Comparison of ENCODE assay signal across 8 cellular contexts in genomic region chr1:234893725-234894630, GRCh38.
DNase-seq lines count a peak whose midpoint lies in the region; ATAC-seq, FAIRE-seq and TF ChIP-seq lines count a peak whose summit lies in the region.

No MANE protein-coding gene starts in this region.

- no peaks in the 10 kb centered on the region for H3K27me3 ChIP-seq in hepatocyte

- FAIRE-seq in D721Med (lab: Jason Lieb, UNC), result no peak

- no peak overlapping the region for H3K27ac ChIP-seq in hepatocyte

- H3K27ac Mint-ChIP-seq in activated T-helper 1 cell treated with anti-CD3 and anti-CD28 coated beads, Interleukin-12 subunit alpha, Interleukin-12 subunit beta, Interleukin-2, Interleukin-4 antibody, amounts not matched to agents 30 ng/mL and 10 ng/mL and 1 ng/mL, durations not matched to agents 14 hours and 24 hours and 36 hours, result peak overlapping the region; percentile 75
- peak overlapping the region in 1 of 2 donors; percentile 47 for H3K27ac Mint-ChIP-seq in natural killer cell

- WGBS in hepatocyte (ENCODE audit: low lambda C conversion rate, missing lambda C conversion rate), result 86% methylated on average over 11 of the region's 11 CpGs

- H3K9me3 ChIP-seq in hepatocyte (ENCODE audit: low read depth), result no peaks in the 10 kb centered on the region

- DNase-seq in GM10266 (ENCODE audit: extremely low spot score) (peak; percentile 35), NCI-H1092 (lab: John Stamatoyannopoulos, UW) (peak; percentile 74), natural killer cell (no peak), islet precursor cell (no peak), hepatocyte (ENCODE audit: low spot score) (no peak), superior temporal gyrus (ENCODE audit: extremely low spot score) (no peak), D721Med (ENCODE audit: insufficient read length, low spot score) (no peak)
- no peak for DNase-seq in activated T-helper 1 cell treated with anti-CD3 and anti-CD28 coated beads, Interleukin-12 subunit alpha, Interleukin-12 subunit beta, Interleukin-2, Interleukin-4 antibody, amounts not matched to agents 30 ng/mL and 10 ng/mL and 1 ng/mL, durations not matched to agents 14 hours and 24 hours and 36 hours (ENCODE audit: low spot score)

- H3K9me3 Mint-ChIP-seq in activated T-helper 1 cell treated with anti-CD3 and anti-CD28 coated beads, Interleukin-12 subunit alpha, Interleukin-12 subunit beta, Interleukin-2, Interleukin-4 antibody, amounts not matched to agents 30 ng/mL and 10 ng/mL and 1 ng/mL, durations not matched to agents 14 hours and 24 hours and 36 hours, result no peaks in the 10 kb centered on the region
- no peaks in the 10 kb centered on the region for H3K9me3 Mint-ChIP-seq in natural killer cell

- H4K20me1 ChIP-seq in hepatocyte (ENCODE audit: insufficient read depth, poor library complexity, severe bottlenecking), result no peaks in the 10 kb centered on the region

- no peak overlapping the region for H3K4me3 ChIP-seq in hepatocyte

- no peak overlapping the region for H3K4me2 ChIP-seq in hepatocyte

- no peaks in the 10 kb centered on the region for H3K36me3 ChIP-seq in hepatocyte (replicated peaks; ENCODE audit: insufficient read depth, low read depth)

- no peaks in the 10 kb centered on the region for H3K9me2 ChIP-seq in hepatocyte (replicated peaks; ENCODE audit: insufficient read depth)

- H3K4me1 ChIP-seq in hepatocyte (ENCODE audit: insufficient read depth), result peaks cover 11% of the 10 kb centered on the region

- H3K27me3 Mint-ChIP-seq in activated T-helper 1 cell treated with anti-CD3 and anti-CD28 coated beads, Interleukin-12 subunit alpha, Interleukin-12 subunit beta, Interleukin-2, Interleukin-4 antibody, amounts not matched to agents 30 ng/mL and 10 ng/mL and 1 ng/mL, durations not matched to agents 14 hours and 24 hours and 36 hours (ENCODE audit: insufficient read depth), result peaks cover 2% of the 10 kb centered on the region
- H3K27me3 Mint-ChIP-seq in natural killer cell (ENCODE audit: low read depth in 2 of 2), result peaks cover 0 to 6% of the 10 kb centered on the region in 2 donors

- no peaks in the 10 kb centered on the region for H3K36me3 Mint-ChIP-seq in activated T-helper 1 cell treated with anti-CD3 and anti-CD28 coated beads, Interleukin-12 subunit alpha, Interleukin-12 subunit beta, Interleukin-2, Interleukin-4 antibody, amounts not matched to agents 30 ng/mL and 10 ng/mL and 1 ng/mL, durations not matched to agents 14 hours and 24 hours and 36 hours (ENCODE audit: low read depth)
- no peaks in the 10 kb centered on the region for H3K36me3 Mint-ChIP-seq in natural killer cell

- H3K4me1 Mint-ChIP-seq in activated T-helper 1 cell treated with anti-CD3 and anti-CD28 coated beads, Interleukin-12 subunit alpha, Interleukin-12 subunit beta, Interleukin-2, Interleukin-4 antibody, amounts not matched to agents 30 ng/mL and 10 ng/mL and 1 ng/mL, durations not matched to agents 14 hours and 24 hours and 36 hours (ENCODE audit: low read depth), result peaks cover 60% of the 10 kb centered on the region
- H3K4me1 Mint-ChIP-seq in natural killer cell, result peaks cover 17 to 32% of the 10 kb centered on the region in 2 donors

- peak overlapping the region; percentile 33 for H3K4me3 Mint-ChIP-seq in activated T-helper 1 cell treated with anti-CD3 and anti-CD28 coated beads, Interleukin-12 subunit alpha, Interleukin-12 subunit beta, Interleukin-2, Interleukin-4 antibody, amounts not matched to agents 30 ng/mL and 10 ng/mL and 1 ng/mL, durations not matched to agents 14 hours and 24 hours and 36 hours
- no peak overlapping the region for H3K4me3 Mint-ChIP-seq in natural killer cell

- no peaks in the 10 kb centered on the region for H3K79me2 ChIP-seq in hepatocyte

- H2AFZ ChIP-seq in hepatocyte, result no peak overlapping the region

- TF ChIP-seq CTCF in GM10266 (IDR thresholded peaks at IDR 0.05; ENCODE audit: control insufficient read depth, insufficient read depth, low read depth, missing control alignments) (no peak), natural killer cell (IDR thresholded peaks at IDR 0.05) (no peak), hepatocyte (IDR thresholded peaks at IDR 0.05; ENCODE audit: poor library complexity) (no peak), D721Med (IDR thresholded peaks at IDR 0.05; ENCODE audit: insufficient read depth, missing control alignments) (no peak)

- intact Hi-C loops in activated T-helper 1 cell treated with anti-CD3 and anti-CD28 coated beads, Interleukin-12 subunit alpha, Interleukin-12 subunit beta, Interleukin-2, Interleukin-4 antibody, amounts not matched to agents 30 ng/mL and 10 ng/mL and 1 ng/mL, durations not matched to agents 14 hours and 24 hours and 36 hours (cut with micrococcal nuclease), result loop anchor here (2.0 kb wide), 1 partner anchor 33 kb away; no protein-coding TSS in a partner anchor
- intact Hi-C loops in natural killer cell (cut with micrococcal nuclease), result no loop called here

- peak; percentile 32 to 94 (median 68) for ATAC-seq in natural killer cell

Comparison
In these comparisons a context has a peak if more than half of its experiments do, and no peak if none do; other contexts are left out.
1. DNase-seq: peak in GM10266 (single experiment) and NCI-H1092 (single experiment); none in activated T-helper 1 cell treated with anti-CD3 and anti-CD28 coated beads, Interleukin-12 subunit alpha, Interleukin-12 subunit beta, Interleukin-2, Interleukin-4 antibody, amounts not matched to agents 30 ng/mL and 10 ng/mL and 1 ng/mL, durations not matched to agents 14 hours and 24 hours and 36 hours (single experiment), natural killer cell (single experiment), islet precursor cell (single experiment), hepatocyte (single experiment), superior temporal gyrus (single experiment) and D721Med (single experiment).